ENCODE assay signal across 11 cellular contexts in the genomic region with DNA sequence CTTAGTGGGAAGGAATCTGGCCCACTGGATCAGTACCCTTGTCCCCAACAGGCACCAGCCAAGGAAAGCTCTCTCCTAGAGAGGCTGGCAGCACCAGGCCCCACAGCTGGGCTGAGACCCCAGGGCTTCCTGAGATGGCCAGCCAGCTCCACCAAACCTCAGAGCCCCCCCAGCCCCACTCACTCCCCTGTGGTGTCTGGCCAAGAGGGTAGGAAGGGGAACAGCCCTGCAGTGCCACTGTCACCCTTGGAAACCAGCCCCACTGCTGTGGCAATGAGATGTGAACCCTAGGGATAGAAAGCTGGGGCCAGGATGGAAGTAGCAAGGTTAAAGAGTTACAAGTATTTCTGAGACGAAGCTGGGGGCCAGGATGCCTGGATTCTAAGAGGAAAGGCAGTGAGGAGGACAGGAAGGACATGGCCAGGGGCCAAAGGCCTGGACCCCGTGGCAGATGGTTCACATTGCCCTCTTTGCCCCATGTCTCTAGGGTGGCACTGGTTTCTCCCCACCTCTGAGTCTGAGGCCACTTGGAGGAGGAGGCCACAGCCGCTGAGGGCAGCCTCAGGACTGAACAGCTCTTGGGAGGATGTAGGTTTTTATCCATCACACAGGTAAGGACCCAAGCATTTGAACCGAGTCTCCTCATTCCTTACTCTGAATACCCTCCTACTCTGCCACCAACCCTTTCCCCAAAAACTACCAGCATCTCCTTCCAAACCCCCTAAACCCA. TPM values are rescaled to one million over a fixed set of nuclear protein-coding genes. Genes with fewer than 3 reads are reported as not detected.
"Had no signal": no experiment of that assay in that cellular context is flagged by ENCODE, and none has a peak within 500 bp of the region (broad histone marks: within the 10 kb centered on the region; RNA-seq: fewer than 3 reads in every experiment).

No MANE protein-coding gene starts in this region.

- DNase-seq: activated CD4-positive, alpha-beta T cell treated with anti-CD3 and anti-CD28 coated beads, Interleukin-2, amount 50 U/mL, for 1 hour; activated naive CD4-positive, alpha-beta T cell treated with Interleukin-2 at 50 U/mL for 16 hours; aorta; dermis blood vessel endothelial cell; effector memory CD8-positive, alpha-beta T cell; foreskin melanocyte; immature natural killer cell; stimulated activated naive CD4-positive, alpha-beta T cell treated with Interleukin-2 at 50 U/mL for 16 hours; trophoblast cell had no signal

- H3K27ac Mint-ChIP-seq: effector memory CD8-positive, alpha-beta T cell; immature natural killer cell; T-helper 2 cell treated with Interferon-gamma antibody and Interleukin-4, amounts not matched to agents 5 μg/mL and 100 μg/mL, for 36 hours had no signal

- ATAC-seq: activated CD4-positive, CD25-positive, alpha-beta regulatory T cell treated with anti-CD3 and anti-CD28 coated beads, Interleukin-2, amount 50 U/mL, for 24 hours; effector memory CD8-positive, alpha-beta T cell had no signal

- H3K36me3 Mint-ChIP-seq: immature natural killer cell had no signal

- H3K4me3 Mint-ChIP-seq: effector memory CD8-positive, alpha-beta T cell; immature natural killer cell; T-helper 2 cell treated with Interferon-gamma antibody and Interleukin-4, amounts not matched to agents 5 μg/mL and 100 μg/mL, for 36 hours had no signal

- H3K9me3 Mint-ChIP-seq: effector memory CD8-positive, alpha-beta T cell; immature natural killer cell; T-helper 2 cell treated with Interferon-gamma antibody and Interleukin-4, amounts not matched to agents 5 μg/mL and 100 μg/mL, for 36 hours had no signal

RNA-seq across cellular contexts. Expression of gene NRXN2, which starts 28.8 kb away (rescaled TPM):
- total RNA-seq: dermis blood vessel endothelial cell had no signal
